28 cellular contexts compared by ENCODE assay signal in the genomic region with DNA sequence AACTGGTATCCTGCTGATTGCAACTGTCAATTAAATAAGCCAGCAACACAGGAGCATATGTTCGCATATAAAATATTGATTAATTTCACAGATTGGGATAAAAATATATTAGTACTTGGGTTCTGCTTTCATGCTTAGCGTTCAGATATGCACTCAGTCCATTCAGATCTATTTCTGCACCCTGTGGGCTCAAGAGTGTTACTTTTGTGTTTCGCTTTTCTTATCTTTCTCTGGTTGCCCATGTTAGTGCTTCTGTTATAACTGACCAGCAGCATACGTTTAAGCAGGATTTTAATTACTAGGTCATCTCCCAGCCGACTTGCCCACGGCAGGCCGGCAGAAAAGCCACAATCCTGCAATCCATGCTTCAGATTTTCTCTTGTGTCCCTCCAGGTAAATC.
DNase-seq lines count a peak whose midpoint lies in the region; ATAC-seq, FAIRE-seq and TF ChIP-seq lines count a peak whose summit lies in the region.
"Had no signal": no experiment of that assay in that cellular context is flagged by ENCODE, and none has a peak within 500 bp of the region (broad histone marks: within the 10 kb centered on the region; RNA-seq: fewer than 3 reads in every experiment).

No MANE protein-coding gene starts in this region.

- H3K27ac ChIP-seq in DND-41 (ENCODE audit: low read length) (peak overlapping the region; percentile 28; the same call in 1 of the 2 replicates), heart right ventricle (no peak overlapping the region), smooth muscle cell (ENCODE audit: low read depth) (no peak overlapping the region)
- H3K27ac ChIP-seq: A549, foreskin keratinocyte, parathyroid adenoma, upper lobe of left lung had no signal

- H3K79me2 ChIP-seq in DND-41 (ENCODE audit: insufficient read depth, low read length) (no peaks in the 10 kb centered on the region), smooth muscle cell (ENCODE audit: low read depth) (no peaks in the 10 kb centered on the region)
- H3K79me2 ChIP-seq: parathyroid adenoma had no signal

- peak overlapping the region; percentile 62 for H3K4me3 Mint-ChIP-seq in glutamatergic neuron (ENCODE audit: unreplicated experiment)
- H3K4me3 Mint-ChIP-seq: activated CD4-positive, alpha-beta memory T cell treated with anti-CD3 and anti-CD28 coated beads for 36 hours; effector memory CD8-positive, alpha-beta T cell; neural crest cell; WTC11 had no signal

- H3K9ac ChIP-seq in DND-41 (ENCODE audit: low read depth, low read length), result no peak overlapping the region
- no peak overlapping the region for H3K9ac ChIP-seq in smooth muscle cell (ENCODE audit: low read depth)
- H3K9ac ChIP-seq: parathyroid adenoma had no signal

- WGBS in heart right ventricle, 2 donors, result 78 to 86% methylated on average over 7 of the region's 7 CpGs
- WGBS in smooth muscle cell (ENCODE audit: low lambda C conversion rate), result 89% methylated on average over 7 of the region's 7 CpGs

- peaks cover 18% of the 10 kb centered on the region for H3K27me3 Mint-ChIP-seq in glutamatergic neuron (ENCODE audit: unreplicated experiment)

- peak overlapping the region; percentile 67 for H3K27ac Mint-ChIP-seq in glutamatergic neuron (ENCODE audit: unreplicated experiment)
- H3K27ac Mint-ChIP-seq: activated CD4-positive, alpha-beta memory T cell treated with anti-CD3 and anti-CD28 coated beads for 36 hours; activated naive CD4-positive, alpha-beta T cell treated with anti-CD3 and anti-CD28 coated beads, Interleukin-2, amount 50 U/mL, for 72 hours; activated T-helper 2 cell treated with anti-CD3 and anti-CD28 coated beads, Interferon-gamma antibody, Interleukin-2, Interleukin-4, amounts not matched to agents 10 μg/mL and 5 μg/mL and 100 μg/mL, durations not matched to agents 14 hours and 24 hours and 36 hours; effector memory CD8-positive, alpha-beta T cell; WTC11 had no signal

- no peaks in the 10 kb centered on the region for H3K36me3 Mint-ChIP-seq in glutamatergic neuron (ENCODE audit: unreplicated experiment)
- H3K36me3 Mint-ChIP-seq: activated CD4-positive, alpha-beta memory T cell treated with anti-CD3 and anti-CD28 coated beads for 36 hours; WTC11 had no signal

- H3K27me3 ChIP-seq in DND-41 (ENCODE audit: insufficient read depth, low read length, poor library complexity), result no peaks in the 10 kb centered on the region
- H3K27me3 ChIP-seq in heart right ventricle, result no peaks in the 10 kb centered on the region
- peaks cover 4% of the 10 kb centered on the region for H3K27me3 ChIP-seq in smooth muscle cell (ENCODE audit: low read depth)
- H3K27me3 ChIP-seq: BE2C, foreskin keratinocyte, right atrium auricular region, upper lobe of left lung had no signal

- FAIRE-seq in GM19239 (lab: Jason Lieb, UNC), result peak; percentile 92
- FAIRE-seq: A549, RCC 7860 had no signal

- H3K36me3 ChIP-seq in DND-41 (ENCODE audit: insufficient read depth, low read length) (no peaks in the 10 kb centered on the region), heart right ventricle (no peaks in the 10 kb centered on the region), smooth muscle cell (ENCODE audit: low read depth) (no peaks in the 10 kb centered on the region)
- H3K36me3 ChIP-seq: BE2C, right atrium auricular region, upper lobe of left lung had no signal

- TF ChIP-seq CTCF in DND-41 (IDR thresholded peaks at IDR 0.05; ENCODE audit: borderline replicate concordance, extremely low read depth, low read length, poor library complexity, severe bottlenecking), result no peak
- TF ChIP-seq CTCF in glutamatergic neuron (IDR thresholded peaks at IDR 0.05; ENCODE audit: partially characterized antibody, unreplicated experiment), result no peak
- TF ChIP-seq CTCF in heart right ventricle (IDR thresholded peaks at IDR 0.05), result no peak
- TF ChIP-seq CTCF in smooth muscle cell (IDR thresholded peaks at IDR 0.05; ENCODE audit: borderline replicate concordance, insufficient read depth, poor library complexity, severe bottlenecking), result no peak

- intact Hi-C loops in heart right ventricle (cut with DNase I), result no loop called here

- H3K9me3 Mint-ChIP-seq in glutamatergic neuron (ENCODE audit: unreplicated experiment), result peaks cover 24% of the 10 kb centered on the region
- H3K9me3 Mint-ChIP-seq: activated CD4-positive, alpha-beta memory T cell treated with anti-CD3 and anti-CD28 coated beads for 36 hours; activated T-helper 2 cell treated with anti-CD3 and anti-CD28 coated beads, Interferon-gamma antibody, Interleukin-2, Interleukin-4, amounts not matched to agents 10 μg/mL and 5 μg/mL and 100 μg/mL, durations not matched to agents 14 hours and 24 hours and 36 hours; neural crest cell; WTC11 had no signal

- no peak overlapping the region for H3K4me3 ChIP-seq in DND-41 (ENCODE audit: low read depth in 1 of 2, low read length in 2 of 2)
- H3K4me3 ChIP-seq in heart right ventricle, result no peak overlapping the region
- no peak overlapping the region for H3K4me3 ChIP-seq in smooth muscle cell
- H3K4me3 ChIP-seq: A549, coronary artery, right atrium auricular region, upper lobe of left lung had no signal

- peaks cover 32% of the 10 kb centered on the region for H3K4me1 ChIP-seq in DND-41 (ENCODE audit: insufficient read depth, low read length)
- peaks cover 0 to 68% (median 29%) of the 10 kb centered on the region in 9 donors for H3K4me1 ChIP-seq in heart right ventricle
- no peaks in the 10 kb centered on the region for H3K4me1 ChIP-seq in smooth muscle cell (ENCODE audit: low read depth)
- H3K4me1 ChIP-seq: foreskin keratinocyte, parathyroid adenoma had no signal

- ATAC-seq in DND-41 (ENCODE audit: insufficient read depth, low read depth) (no peak), HG03175 (IDR thresholded peaks at IDR 0.05; ENCODE audit: unreplicated experiment) (peak; percentile 67), heart right ventricle (no peak)
- ATAC-seq: A549; activated naive CD4-positive, alpha-beta T cell treated with anti-CD3 and anti-CD28 coated beads, Interleukin-2, amount 50 U/mL, for 72 hours; effector memory CD8-positive, alpha-beta T cell; foreskin keratinocyte; HCT116; WTC11 had no signal

- peaks cover 80% of the 10 kb centered on the region for H3K4me1 Mint-ChIP-seq in glutamatergic neuron (ENCODE audit: low read depth, unreplicated experiment)

- no peak overlapping the region for H3K4me2 ChIP-seq in DND-41 (ENCODE audit: insufficient read depth, low read length)
- no peak overlapping the region for H3K4me2 ChIP-seq in smooth muscle cell
- H3K4me2 ChIP-seq: A549 had no signal

- DNase-seq in DND-41 (no peak), GM19239 (ENCODE audit: insufficient read length, low spot score) (no peak), glutamatergic neuron (no peak), heart right ventricle (no peak), NCI-H345 treated with DMSO at 0.1 percent for 48 hours (lab: John Stamatoyannopoulos, UW; ENCODE audit: unreplicated experiment) (no peak), NCI-H2171 treated with DMSO at 0.1 percent for 48 hours (lab: John Stamatoyannopoulos, UW) (no peak), smooth muscle cell (lab: John Stamatoyannopoulos, UW; ENCODE audit: unreplicated experiment) (no peak)
- DNase-seq: activated CD4-positive, alpha-beta memory T cell treated with anti-CD3 and anti-CD28 coated beads for 36 hours; activated CD8-positive, alpha-beta memory T cell treated with anti-CD3 and anti-CD28 coated beads, Interleukin-2, amount 50 U/mL, for 4 hours; effector memory CD8-positive, alpha-beta T cell; foreskin keratinocyte; GDM1; NCI-H1092; NCI-H187 treated with DMSO at 0.1 percent for 48 hours; SIG-M5; upper lobe of left lung had no signal

- no peak overlapping the region for H2AFZ ChIP-seq in DND-41 (ENCODE audit: low read depth, low read length)
- H2AFZ ChIP-seq in smooth muscle cell (ENCODE audit: low read depth), result no peak overlapping the region
- H2AFZ ChIP-seq: parathyroid adenoma had no signal

- no peaks in the 10 kb centered on the region for H3F3A ChIP-seq in smooth muscle cell (ENCODE audit: low read depth)

- no peaks in the 10 kb centered on the region for H4K20me1 ChIP-seq in DND-41 (ENCODE audit: insufficient read depth, low read length)
- H4K20me1 ChIP-seq in smooth muscle cell (ENCODE audit: low read depth), result no peaks in the 10 kb centered on the region

- H3K9me3 ChIP-seq in DND-41 (ENCODE audit: insufficient read depth, low read length, severe bottlenecking) (no peaks in the 10 kb centered on the region), heart right ventricle (no peaks in the 10 kb centered on the region), smooth muscle cell (replicated peaks; ENCODE audit: low read depth) (no peaks in the 10 kb centered on the region)
- H3K9me3 ChIP-seq: A549, BE2C, right atrium auricular region, upper lobe of left lung had no signal
